In the genomic region with DNA sequence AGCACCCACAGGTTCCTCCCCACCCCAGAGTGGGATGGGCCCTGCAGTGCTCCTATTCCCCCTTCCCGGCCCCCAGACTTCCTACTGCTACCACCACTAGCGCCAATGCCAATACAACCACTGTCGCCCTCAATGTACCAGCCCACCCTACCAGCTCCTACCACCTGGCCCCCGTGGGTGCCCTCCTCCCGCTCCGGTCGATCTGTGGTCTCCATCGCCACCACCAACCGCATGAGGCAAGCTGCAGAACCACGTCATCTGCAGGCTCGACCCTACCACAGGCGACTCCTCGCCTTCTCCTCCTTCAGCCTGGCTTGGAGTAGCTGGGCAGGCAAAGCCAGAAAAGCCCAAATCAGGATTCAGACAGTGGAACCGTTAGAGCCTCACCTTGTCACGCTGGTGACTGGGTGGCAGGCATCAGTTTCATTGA, we compare ENCODE assay signal across 18 cellular contexts.
A peak's percentile ranks its signal among the peaks of the same experiment; 100 is the strongest.
DNase-seq lines count a peak whose midpoint lies in the region; ATAC-seq and TF ChIP-seq lines count a peak whose summit lies in the region.
"Had no signal": no experiment of that assay in that cellular context is flagged by ENCODE, and none has a peak within 500 bp of the region (broad histone marks: within the 10 kb centered on the region; RNA-seq: fewer than 3 reads in every experiment).

No MANE protein-coding gene starts in this region.

- peak overlapping the region; percentile 26 for H3K4me2 ChIP-seq in PC-9
- H3K4me2 ChIP-seq: SK-N-SH had no signal

- H3K36me3 ChIP-seq in PC-9 (ENCODE audit: low read depth) (no peaks in the 10 kb centered on the region), heart left ventricle (no peaks in the 10 kb centered on the region)
- H3K36me3 ChIP-seq: cardiac muscle cell had no signal

- CTCF ChIA-PET in PC-9 (lab: Charles Lee), result no interaction called here

- H3K4me1 ChIP-seq in PC-9 (replicated peaks; ENCODE audit: insufficient read depth) (no peaks in the 10 kb centered on the region), heart left ventricle (no peaks in the 10 kb centered on the region)

- no peak for TF ChIP-seq POLR2A in heart left ventricle (IDR thresholded peaks at IDR 0.05)

- ATAC-seq in heart left ventricle (no peak), GM21526 (IDR thresholded peaks at IDR 0.05; ENCODE audit: low FRiP score, unreplicated experiment) (no peak), GM18858 (IDR thresholded peaks at IDR 0.05; ENCODE audit: unreplicated experiment) (no peak)
- ATAC-seq: activated T-helper 17 cell treated with anti-CD3 and anti-CD28 coated beads, Interleukin-2, amount 50 U/mL, for 72 hours had no signal

- H3K9me3 ChIP-seq in PC-9 (ENCODE audit: insufficient read depth, low read depth), result no peaks in the 10 kb centered on the region
- H3K9me3 ChIP-seq in heart left ventricle, result no peaks in the 10 kb centered on the region
- H3K9me3 ChIP-seq: SK-N-SH had no signal

- peak; percentile 1 for DNase-seq in CD1c-positive myeloid dendritic cell (ENCODE audit: extremely low spot score)
- DNase-seq in PC-9, result peak in 1 of 2 experiments; percentile 35
- peak in 4 of 5 donors; percentile 17 to 69 (median 24) for DNase-seq in heart left ventricle
- peak; percentile 83 for DNase-seq in posterior vena cava (ENCODE audit: low spot score)
- no peak for DNase-seq in GOT3 (lab: John Stamatoyannopoulos, UW)
- DNase-seq in activated T-cell treated with anti-CD3 and anti-CD28 coated beads for 4 hours, result no peak
- DNase-seq: activated CD4-positive, CD25-positive, alpha-beta regulatory T cell treated with anti-CD3 and anti-CD28 coated beads, Interleukin-2, amount 50 U/mL, for 72 hours; DMS79 treated with DMSO at 0.1 percent for 48 hours; GM23248; KG1; NCI-H1092 treated with DMSO at 0.1 percent for 48 hours; NCI-H524 treated with DMSO at 0.1 percent for 48 hours; SK-N-SH; stimulated activated naive CD4-positive, alpha-beta T cell had no signal

- POLR2A ChIA-PET in PC-9 (lab: Charles Lee; ENCODE audit: unreplicated experiment), result no interaction called here

- no peaks in the 10 kb centered on the region for H3K79me2 ChIP-seq in PC-9 (ENCODE audit: low read depth)

- no peak overlapping the region for H2AFZ ChIP-seq in PC-9
- H2AFZ ChIP-seq: GM23248 had no signal

- WGBS in heart left ventricle, 4 donors, result 77 to 83% (median 79%) methylated on average over 15 of the region's 15 CpGs

- intact Hi-C loops in PC-9 (cut with micrococcal nuclease; ENCODE audit: unreplicated experiment), result no loop called here
- intact Hi-C loops in heart left ventricle (cut with DNase I), result no loop called here
- intact Hi-C loops in posterior vena cava (cut with DNase I), result no loop called here

- H3F3A ChIP-seq in PC-9 (ENCODE audit: insufficient read depth, low read depth), result no peaks in the 10 kb centered on the region

- H3K4me3 ChIP-seq in PC-9, result no peak overlapping the region; the same call in 1 of the 2 replicates
- no peak overlapping the region for H3K4me3 ChIP-seq in heart left ventricle
- H3K4me3 ChIP-seq: cardiac muscle cell, GM23248 had no signal

- no peaks in the 10 kb centered on the region for H3K9me2 ChIP-seq in PC-9 (ENCODE audit: insufficient read depth)
- H3K9me2 ChIP-seq: SK-N-SH had no signal

- BruUV-seq in PC-9 (replicated peaks; lab: Mats Ljungman, UMichigan), result no TSS peak

- H3K27me3 ChIP-seq in PC-9 (ENCODE audit: insufficient read depth, low read depth) (peaks cover 53% of the 10 kb centered on the region), heart left ventricle (peaks cover 0 to 5% (median 0%) of the 10 kb centered on the region in 9 donors)
- H3K27me3 ChIP-seq: cardiac muscle cell had no signal

- TF ChIP-seq CTCF in PC-9 (conservative IDR thresholded peaks at IDR 0.05), result no peak
- TF ChIP-seq CTCF in heart left ventricle (IDR thresholded peaks at IDR 0.05), result no peak

- no peak overlapping the region for H3K27ac ChIP-seq in PC-9
- no peak overlapping the region for H3K27ac ChIP-seq in heart left ventricle
- H3K27ac ChIP-seq: cardiac muscle cell, GM23248 had no signal

- no peaks in the 10 kb centered on the region for H4K20me1 ChIP-seq in PC-9 (ENCODE audit: insufficient read depth)

Comparison
In these comparisons a context has a peak if more than half of its experiments do, and no peak if none do; other contexts are left out.
1. DNase-seq: peak in CD1c-positive myeloid dendritic cell (single experiment), heart left ventricle (4 of 5) and posterior vena cava (single experiment); none in GOT3 (single experiment) and activated T-cell treated with anti-CD3 and anti-CD28 coated beads for 4 hours (single experiment).